In genomic region chr1:205318231-205318991, GRCh38 we compare ENCODE assay signal across 1 cellular context.
A peak's percentile ranks its signal among the peaks of the same experiment; 100 is the strongest.
TF ChIP-seq lines count a peak whose summit lies in the region.

No MANE protein-coding gene starts in this region.

TF ChIP-seq in HepG2, 621 proteins besides CTCF, POLR2A, EP300 and RAD21 (continued from another document and continues in another):
- TF ChIP-seq ZNF512B (CRISPR knock-in tag; IDR thresholded peaks at IDR 0.05; ENCODE audit: borderline replicate concordance): no peak
- peak; percentile 61; the same call in 1 of the 2 replicates for TF ChIP-seq TCF7L2 (IDR thresholded peaks at IDR 0.05; ENCODE audit: low read depth, low read length)
- TF ChIP-seq ZKSCAN5 (CRISPR knock-in tag; IDR thresholded peaks at IDR 0.05): no peak
- TF ChIP-seq ZSCAN31 (CRISPR knock-in tag; IDR thresholded peaks at IDR 0.05; ENCODE audit: low read depth): no peak
- no peak for TF ChIP-seq ZNF256 (CRISPR knock-in tag; conservative IDR thresholded peaks at IDR 0.05)
- TF ChIP-seq, protein P1, sequence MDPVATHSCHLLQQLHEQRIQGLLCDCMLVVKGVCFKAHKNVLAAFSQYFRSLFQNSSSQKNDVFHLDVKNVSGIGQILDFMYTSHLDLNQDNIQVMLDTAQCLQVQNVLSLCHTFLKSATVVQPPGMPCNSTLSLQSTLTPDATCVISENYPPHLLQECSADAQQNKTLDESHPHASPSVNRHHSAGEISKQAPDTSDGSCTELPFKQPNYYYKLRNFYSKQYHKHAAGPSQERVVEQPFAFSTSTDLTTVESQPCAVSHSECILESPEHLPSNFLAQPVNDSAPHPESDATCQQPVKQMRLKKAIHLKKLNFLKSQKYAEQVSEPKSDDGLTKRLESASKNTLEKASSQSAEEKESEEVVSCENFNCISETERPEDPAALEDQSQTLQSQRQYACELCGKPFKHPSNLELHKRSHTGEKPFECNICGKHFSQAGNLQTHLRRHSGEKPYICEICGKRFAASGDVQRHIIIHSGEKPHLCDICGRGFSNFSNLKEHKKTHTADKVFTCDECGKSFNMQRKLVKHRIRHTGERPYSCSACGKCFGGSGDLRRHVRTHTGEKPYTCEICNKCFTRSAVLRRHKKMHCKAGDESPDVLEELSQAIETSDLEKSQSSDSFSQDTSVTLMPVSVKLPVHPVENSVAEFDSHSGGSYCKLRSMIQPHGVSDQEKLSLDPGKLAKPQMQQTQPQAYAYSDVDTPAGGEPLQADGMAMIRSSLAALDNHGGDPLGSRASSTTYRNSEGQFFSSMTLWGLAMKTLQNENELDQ (CRISPR knock-in tag; IDR thresholded peaks at IDR 0.05; ENCODE audit: borderline replicate concordance): no peak
- TF ChIP-seq ISL2 (CRISPR knock-in tag; IDR thresholded peaks at IDR 0.05): peak; percentile 41; the same call in 1 of the 2 replicates
- peak; percentile 27; the same call in 1 of the 2 replicates for TF ChIP-seq HMG20A (CRISPR knock-in tag; IDR thresholded peaks at IDR 0.05; ENCODE audit: borderline replicate concordance)
- no peak for TF ChIP-seq AKAP8 (CRISPR knock-in tag; IDR thresholded peaks at IDR 0.05)
- 0 out of 2 replicates have a peak, but pooled peaks have one; percentile 24 for TF ChIP-seq ZNF414 (CRISPR knock-in tag; IDR thresholded peaks at IDR 0.05)
- no peak for TF ChIP-seq PATZ1 (CRISPR knock-in tag; IDR thresholded peaks at IDR 0.05)
- TF ChIP-seq ZIK1 (CRISPR knock-in tag; IDR thresholded peaks at IDR 0.05; ENCODE audit: borderline replicate concordance, low read depth): no peak
- TF ChIP-seq TRIM24 (CRISPR knock-in tag; IDR thresholded peaks at IDR 0.05): no peak
- TF ChIP-seq, protein P2, sequence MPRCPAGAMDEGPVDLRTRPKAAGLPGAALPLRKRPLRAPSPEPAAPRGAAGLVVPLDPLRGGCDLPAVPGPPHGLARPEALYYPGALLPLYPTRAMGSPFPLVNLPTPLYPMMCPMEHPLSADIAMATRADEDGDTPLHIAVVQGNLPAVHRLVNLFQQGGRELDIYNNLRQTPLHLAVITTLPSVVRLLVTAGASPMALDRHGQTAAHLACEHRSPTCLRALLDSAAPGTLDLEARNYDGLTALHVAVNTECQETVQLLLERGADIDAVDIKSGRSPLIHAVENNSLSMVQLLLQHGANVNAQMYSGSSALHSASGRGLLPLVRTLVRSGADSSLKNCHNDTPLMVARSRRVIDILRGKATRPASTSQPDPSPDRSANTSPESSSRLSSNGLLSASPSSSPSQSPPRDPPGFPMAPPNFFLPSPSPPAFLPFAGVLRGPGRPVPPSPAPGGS (CRISPR knock-in tag; IDR thresholded peaks at IDR 0.05): no peak
- no peak for TF ChIP-seq ZFP36 (IDR thresholded peaks at IDR 0.05; ENCODE audit: borderline replicate concordance, low read depth, low read length, partially characterized antibody)
- peak; percentile 41 for TF ChIP-seq GATAD2A (CRISPR knock-in tag; IDR thresholded peaks at IDR 0.05)
- no peak for TF ChIP-seq DMAP1 (CRISPR knock-in tag; IDR thresholded peaks at IDR 0.05)
- no peak for TF ChIP-seq MLX (CRISPR knock-in tag; IDR thresholded peaks at IDR 0.05)
- TF ChIP-seq ARNTL (CRISPR knock-in tag; IDR thresholded peaks at IDR 0.05): no peak
- TF ChIP-seq SRSF1 (optimal IDR thresholded peaks at IDR 0.05; ENCODE audit: low read depth, low read length): no peak
- TF ChIP-seq SIX4 (CRISPR knock-in tag; IDR thresholded peaks at IDR 0.05): no peak
- TF ChIP-seq, protein P3, sequence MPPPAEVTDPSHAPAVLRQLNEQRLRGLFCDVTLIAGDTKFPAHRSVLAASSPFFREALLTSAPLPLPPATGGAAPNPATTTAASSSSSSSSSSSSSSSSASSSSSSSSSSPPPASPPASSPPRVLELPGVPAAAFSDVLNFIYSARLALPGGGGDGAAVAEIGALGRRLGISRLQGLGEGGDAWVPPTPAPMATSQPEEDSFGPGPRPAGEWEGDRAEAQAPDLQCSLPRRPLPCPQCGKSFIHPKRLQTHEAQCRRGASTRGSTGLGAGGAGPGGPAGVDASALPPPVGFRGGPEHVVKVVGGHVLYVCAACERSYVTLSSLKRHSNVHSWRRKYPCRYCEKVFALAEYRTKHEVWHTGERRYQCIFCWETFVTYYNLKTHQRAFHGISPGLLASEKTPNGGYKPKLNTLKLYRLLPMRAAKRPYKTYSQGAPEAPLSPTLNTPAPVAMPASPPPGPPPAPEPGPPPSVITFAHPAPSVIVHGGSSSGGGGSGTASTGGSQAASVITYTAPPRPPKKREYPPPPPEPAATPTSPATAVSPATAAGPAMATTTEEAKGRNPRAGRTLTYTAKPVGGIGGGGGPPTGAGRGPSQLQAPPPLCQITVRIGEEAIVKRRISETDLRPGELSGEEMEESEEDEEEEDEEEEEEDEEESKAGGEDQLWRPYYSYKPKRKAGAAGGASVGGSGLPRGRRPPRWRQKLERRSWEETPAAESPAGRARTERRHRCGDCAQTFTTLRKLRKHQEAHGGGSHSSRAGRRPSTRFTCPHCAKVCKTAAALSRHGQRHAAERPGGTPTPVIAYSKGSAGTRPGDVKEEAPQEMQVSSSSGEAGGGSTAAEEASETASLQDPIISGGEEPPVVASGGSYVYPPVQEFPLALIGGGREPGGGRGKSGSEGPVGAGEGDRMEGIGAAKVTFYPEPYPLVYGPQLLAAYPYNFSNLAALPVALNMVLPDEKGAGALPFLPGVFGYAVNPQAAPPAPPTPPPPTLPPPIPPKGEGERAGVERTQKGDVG (CRISPR knock-in tag; IDR thresholded peaks at IDR 0.05; ENCODE audit: borderline replicate concordance): no peak
- TF ChIP-seq MAFF (IDR thresholded peaks at IDR 0.05; ENCODE audit: low read depth, low read length): no peak
- no peak for TF ChIP-seq ZFAT (CRISPR knock-in tag; conservative IDR thresholded peaks at IDR 0.05)
- TF ChIP-seq RBM39 (IDR thresholded peaks at IDR 0.05; ENCODE audit: low read depth, low read length, poor library complexity, severe bottlenecking): no peak
- TF ChIP-seq ZNF317 (CRISPR knock-in tag; IDR thresholded peaks at IDR 0.05): no peak
- no peak for TF ChIP-seq KLF16 (CRISPR knock-in tag; IDR thresholded peaks at IDR 0.05)
- no peak for TF ChIP-seq ZNF800 (CRISPR knock-in tag; IDR thresholded peaks at IDR 0.05)
- no peak for TF ChIP-seq BHLHE40 (IDR thresholded peaks at IDR 0.05; ENCODE audit: low read length)
- peak; percentile 52; the same call in 1 of the 2 replicates for TF ChIP-seq ZBTB20 (CRISPR knock-in tag; IDR thresholded peaks at IDR 0.05; ENCODE audit: borderline replicate concordance, low read depth)
- TF ChIP-seq SALL1 (CRISPR knock-in tag; IDR thresholded peaks at IDR 0.05): peak; percentile 27; the same call in 1 of the 2 replicates
- TF ChIP-seq SP2 (CRISPR knock-in tag; IDR thresholded peaks at IDR 0.05): peak; percentile 55
- no peak for TF ChIP-seq CENPX (CRISPR knock-in tag; IDR thresholded peaks at IDR 0.05)
- no peak for TF ChIP-seq ZNF343 (CRISPR knock-in tag; IDR thresholded peaks at IDR 0.05)
- TF ChIP-seq MAZ (IDR thresholded peaks at IDR 0.05; ENCODE audit: borderline replicate concordance, low read depth, low read length): no peak
- no peak for TF ChIP-seq MAZ (CRISPR knock-in tag; IDR thresholded peaks at IDR 0.05; ENCODE audit: low read depth)
- TF ChIP-seq RELA (CRISPR knock-in tag; IDR thresholded peaks at IDR 0.05): no peak
- TF ChIP-seq KAT2B (IDR thresholded peaks at IDR 0.05; ENCODE audit: borderline replicate concordance, low read depth, low read length): no peak
- no peak for TF ChIP-seq ZNF503 (CRISPR knock-in tag; IDR thresholded peaks at IDR 0.05)
- peak; percentile 43; the same call in 1 of the 2 replicates for TF ChIP-seq ZNF430 (CRISPR knock-in tag; IDR thresholded peaks at IDR 0.05)
- TF ChIP-seq, protein P4, sequence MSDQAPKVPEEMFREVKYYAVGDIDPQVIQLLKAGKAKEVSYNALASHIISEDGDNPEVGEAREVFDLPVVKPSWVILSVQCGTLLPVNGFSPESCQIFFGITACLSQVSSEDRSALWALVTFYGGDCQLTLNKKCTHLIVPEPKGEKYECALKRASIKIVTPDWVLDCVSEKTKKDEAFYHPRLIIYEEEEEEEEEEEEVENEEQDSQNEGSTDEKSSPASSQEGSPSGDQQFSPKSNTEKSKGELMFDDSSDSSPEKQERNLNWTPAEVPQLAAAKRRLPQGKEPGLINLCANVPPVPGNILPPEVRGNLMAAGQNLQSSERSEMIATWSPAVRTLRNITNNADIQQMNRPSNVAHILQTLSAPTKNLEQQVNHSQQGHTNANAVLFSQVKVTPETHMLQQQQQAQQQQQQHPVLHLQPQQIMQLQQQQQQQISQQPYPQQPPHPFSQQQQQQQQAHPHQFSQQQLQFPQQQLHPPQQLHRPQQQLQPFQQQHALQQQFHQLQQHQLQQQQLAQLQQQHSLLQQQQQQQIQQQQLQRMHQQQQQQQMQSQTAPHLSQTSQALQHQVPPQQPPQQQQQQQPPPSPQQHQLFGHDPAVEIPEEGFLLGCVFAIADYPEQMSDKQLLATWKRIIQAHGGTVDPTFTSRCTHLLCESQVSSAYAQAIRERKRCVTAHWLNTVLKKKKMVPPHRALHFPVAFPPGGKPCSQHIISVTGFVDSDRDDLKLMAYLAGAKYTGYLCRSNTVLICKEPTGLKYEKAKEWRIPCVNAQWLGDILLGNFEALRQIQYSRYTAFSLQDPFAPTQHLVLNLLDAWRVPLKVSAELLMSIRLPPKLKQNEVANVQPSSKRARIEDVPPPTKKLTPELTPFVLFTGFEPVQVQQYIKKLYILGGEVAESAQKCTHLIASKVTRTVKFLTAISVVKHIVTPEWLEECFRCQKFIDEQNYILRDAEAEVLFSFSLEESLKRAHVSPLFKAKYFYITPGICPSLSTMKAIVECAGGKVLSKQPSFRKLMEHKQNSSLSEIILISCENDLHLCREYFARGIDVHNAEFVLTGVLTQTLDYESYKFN (CRISPR knock-in tag; conservative IDR thresholded peaks at IDR 0.05): peak; percentile 72
- no peak for TF ChIP-seq SAFB2 (CRISPR knock-in tag; IDR thresholded peaks at IDR 0.05; ENCODE audit: borderline replicate concordance, low read depth)
